Comparison of ENCODE assay signal across 20 cellular contexts in the genomic region with DNA sequence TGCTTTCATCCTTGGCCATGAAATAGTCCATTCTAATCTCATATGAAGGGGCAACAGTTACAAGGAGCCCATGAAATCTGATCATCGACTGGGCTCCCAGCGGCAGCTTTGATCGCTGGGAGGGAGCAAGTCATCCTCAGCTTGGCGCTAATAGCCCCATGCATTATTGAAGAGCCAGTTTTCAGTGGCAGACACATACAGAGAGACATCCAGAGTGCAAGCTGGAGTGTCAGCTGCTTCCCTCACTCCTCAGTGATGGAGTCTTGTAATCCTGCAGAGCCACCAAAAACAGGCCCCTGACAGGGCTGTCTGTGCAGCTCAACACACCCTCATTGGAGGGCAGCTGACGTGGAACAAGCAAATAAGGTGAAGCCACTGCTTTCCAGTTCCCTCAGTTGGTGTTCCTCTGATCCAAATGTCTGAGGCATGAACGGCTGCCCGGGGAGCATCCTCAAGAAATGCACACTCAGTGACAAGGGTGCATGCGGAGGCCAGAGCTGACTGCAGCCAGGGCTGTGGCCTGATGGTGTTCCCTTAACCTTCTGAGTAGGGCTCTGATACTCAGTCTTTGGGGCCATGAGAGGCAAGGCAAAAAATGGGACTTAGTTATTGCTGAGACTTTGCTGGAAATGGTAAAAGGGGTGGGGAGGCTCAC.
DNase-seq lines count a peak whose midpoint lies in the region; ATAC-seq and TF ChIP-seq lines count a peak whose summit lies in the region.
"Had no signal": no experiment of that assay in that cellular context is flagged by ENCODE, and none has a peak within 500 bp of the region (broad histone marks: within the 10 kb centered on the region; RNA-seq: fewer than 3 reads in every experiment).

No MANE protein-coding gene starts in this region.

- peak overlapping the region; percentile 6 to 56 (median 19) for H3K4me3 ChIP-seq in skeletal muscle tissue (ENCODE audit: low read length in 3 of 3)
- no peak overlapping the region for H3K4me3 ChIP-seq in CD8-positive, alpha-beta T cell (ENCODE audit: low read depth, low read length)
- H3K4me3 ChIP-seq: adrenal gland, prostate gland had no signal

- H3K4me1 ChIP-seq in skeletal muscle tissue (ENCODE audit: control insufficient read depth in 3 of 3, insufficient read depth in 3 of 3, low read length in 3 of 3): peaks cover 40 to 50% (median 41%) of the 10 kb centered on the region in 3 donors
- H3K4me1 ChIP-seq in CD8-positive, alpha-beta T cell (ENCODE audit: insufficient read depth, low read length): no peaks in the 10 kb centered on the region
- H3K4me1 ChIP-seq: adrenal gland, prostate gland had no signal

- no peaks in the 10 kb centered on the region for H3K27me3 Mint-ChIP-seq in CD8-positive, alpha-beta T cell (ENCODE audit: low read depth)
- H3K27me3 Mint-ChIP-seq in activated T-helper 1 cell treated with anti-CD3 and anti-CD28 coated beads, Interleukin-12 subunit alpha, Interleukin-12 subunit beta, Interleukin-2, Interleukin-4 antibody, amounts not matched to agents 30 ng/mL and 10 ng/mL and 1 ng/mL, durations not matched to agents 14 hours and 24 hours and 36 hours (ENCODE audit: insufficient read depth): peaks cover 21% of the 10 kb centered on the region

- no peak overlapping the region for H3K27ac Mint-ChIP-seq in CD8-positive, alpha-beta T cell
- H3K27ac Mint-ChIP-seq in activated T-helper 1 cell treated with anti-CD3 and anti-CD28 coated beads, Interleukin-12 subunit alpha, Interleukin-12 subunit beta, Interleukin-2, Interleukin-4 antibody, amounts not matched to agents 30 ng/mL and 10 ng/mL and 1 ng/mL, durations not matched to agents 14 hours and 24 hours and 36 hours: no peak overlapping the region
- H3K27ac Mint-ChIP-seq: activated CD4-positive, alpha-beta T cell treated with anti-CD3 and anti-CD28 coated beads, Interleukin-2, amount 10 ng/mL, durations not matched to agents 24 days and 14 days; naive thymus-derived CD8-positive, alpha-beta T cell had no signal

- H3K27me3 ChIP-seq in skeletal muscle tissue (ENCODE audit: control insufficient read depth in 3 of 3, insufficient read depth in 3 of 3, low read length in 3 of 3): no peaks in the 10 kb centered on the region
- H3K27me3 ChIP-seq in CD8-positive, alpha-beta T cell (ENCODE audit: insufficient read depth, low read length): no peaks in the 10 kb centered on the region
- H3K27me3 ChIP-seq: adrenal gland had no signal

- H3K36me3 Mint-ChIP-seq in CD8-positive, alpha-beta T cell: no peaks in the 10 kb centered on the region
- H3K36me3 Mint-ChIP-seq in activated T-helper 1 cell treated with anti-CD3 and anti-CD28 coated beads, Interleukin-12 subunit alpha, Interleukin-12 subunit beta, Interleukin-2, Interleukin-4 antibody, amounts not matched to agents 30 ng/mL and 10 ng/mL and 1 ng/mL, durations not matched to agents 14 hours and 24 hours and 36 hours (ENCODE audit: low read depth): no peaks in the 10 kb centered on the region
- H3K36me3 Mint-ChIP-seq: naive thymus-derived CD8-positive, alpha-beta T cell had no signal

- intact Hi-C loops in CD8-positive, alpha-beta T cell (cut with DNase I, micrococcal nuclease): no loop called here
- intact Hi-C loops in activated T-helper 1 cell treated with anti-CD3 and anti-CD28 coated beads, Interleukin-12 subunit alpha, Interleukin-12 subunit beta, Interleukin-2, Interleukin-4 antibody, amounts not matched to agents 30 ng/mL and 10 ng/mL and 1 ng/mL, durations not matched to agents 14 hours and 24 hours and 36 hours (cut with micrococcal nuclease): no loop called here

- POLR2A ChIA-PET in CD8-positive, alpha-beta T cell (lab: Charles Lee): no interaction called here

- H3K4me3 Mint-ChIP-seq in CD8-positive, alpha-beta T cell: no peak overlapping the region
- H3K4me3 Mint-ChIP-seq in activated T-helper 1 cell treated with anti-CD3 and anti-CD28 coated beads, Interleukin-12 subunit alpha, Interleukin-12 subunit beta, Interleukin-2, Interleukin-4 antibody, amounts not matched to agents 30 ng/mL and 10 ng/mL and 1 ng/mL, durations not matched to agents 14 hours and 24 hours and 36 hours: no peak overlapping the region
- H3K4me3 Mint-ChIP-seq: activated CD4-positive, alpha-beta T cell treated with anti-CD3 and anti-CD28 coated beads, Interleukin-2, amount 10 ng/mL, durations not matched to agents 24 days and 14 days; naive thymus-derived CD8-positive, alpha-beta T cell had no signal

- CTCF ChIA-PET in CD8-positive, alpha-beta T cell (lab: Charles Lee): no interaction called here

- H3K27ac ChIP-seq in skeletal muscle tissue (ENCODE audit: low read depth, low read length): peak overlapping the region; percentile 88
- H3K27ac ChIP-seq in CD8-positive, alpha-beta T cell (ENCODE audit: low read depth, low read length): no peak overlapping the region
- H3K27ac ChIP-seq: adrenal gland, KMS-11, prostate gland had no signal

- H3K4me1 Mint-ChIP-seq in CD8-positive, alpha-beta T cell (ENCODE audit: low read depth): no peaks in the 10 kb centered on the region
- H3K4me1 Mint-ChIP-seq in activated T-helper 1 cell treated with anti-CD3 and anti-CD28 coated beads, Interleukin-12 subunit alpha, Interleukin-12 subunit beta, Interleukin-2, Interleukin-4 antibody, amounts not matched to agents 30 ng/mL and 10 ng/mL and 1 ng/mL, durations not matched to agents 14 hours and 24 hours and 36 hours (ENCODE audit: low read depth): no peaks in the 10 kb centered on the region
- H3K4me1 Mint-ChIP-seq: activated CD4-positive, alpha-beta T cell treated with anti-CD3 and anti-CD28 coated beads, Interleukin-2, amount 10 ng/mL, durations not matched to agents 24 days and 14 days; naive thymus-derived CD8-positive, alpha-beta T cell had no signal

- H3K9ac ChIP-seq in skeletal muscle tissue (ENCODE audit: low read depth in 1 of 3, low read length in 3 of 3): peak overlapping the region in 2 of 3 donors; percentile 51 to 60
- H3K9ac ChIP-seq: KMS-11 had no signal

- DNase-seq in NCI-H1694 treated with DMSO at 0.1 percent for 48 hours (lab: John Stamatoyannopoulos, UW) (peak; percentile 75), NCI-H524 treated with DMSO at 0.1 percent for 48 hours (lab: John Stamatoyannopoulos, UW) (peak; percentile 69), myocyte (ENCODE audit: low read depth) (peak; percentile 74)
- no peak for DNase-seq in CD8-positive, alpha-beta T cell
- DNase-seq in activated T-helper 1 cell treated with anti-CD3 and anti-CD28 coated beads, Interleukin-12 subunit alpha, Interleukin-12 subunit beta, Interleukin-2, Interleukin-4 antibody, amounts not matched to agents 30 ng/mL and 10 ng/mL and 1 ng/mL, durations not matched to agents 14 hours and 24 hours and 36 hours (ENCODE audit: low spot score): no peak
- DNase-seq: activated CD4-positive, alpha-beta T cell treated with anti-CD3 and anti-CD28 coated beads, Interleukin-2, amount 10 ng/mL, durations not matched to agents 24 days and 14 days; activated CD8-positive, alpha-beta memory T cell treated with anti-CD3 and anti-CD28 coated beads, Interleukin-2, amount 50 U/mL, for 4 hours; activated gamma-delta T cell; adrenal gland; COR-L47; dermis blood vessel endothelial cell; kidney; mammary epithelial cell; NCI-H1092; NCI-H226 had no signal

- no peaks in the 10 kb centered on the region for H3K36me3 ChIP-seq in skeletal muscle tissue (ENCODE audit: control insufficient read depth in 3 of 3, insufficient read depth in 3 of 3, low read length in 3 of 3)
- H3K36me3 ChIP-seq in CD8-positive, alpha-beta T cell (ENCODE audit: insufficient read depth, low read length): no peaks in the 10 kb centered on the region
- H3K36me3 ChIP-seq: adrenal gland, prostate gland had no signal

- no peak for ATAC-seq in GM19023 (IDR thresholded peaks at IDR 0.05; ENCODE audit: unreplicated experiment)
- ATAC-seq in CD8-positive, alpha-beta T cell: no peak
- ATAC-seq: naive thymus-derived CD8-positive, alpha-beta T cell had no signal

- no peak for TF ChIP-seq CTCF in CD8-positive, alpha-beta T cell (IDR thresholded peaks at IDR 0.05)

- H3K9me3 Mint-ChIP-seq in CD8-positive, alpha-beta T cell: peaks cover 4% of the 10 kb centered on the region
- no peaks in the 10 kb centered on the region for H3K9me3 Mint-ChIP-seq in activated T-helper 1 cell treated with anti-CD3 and anti-CD28 coated beads, Interleukin-12 subunit alpha, Interleukin-12 subunit beta, Interleukin-2, Interleukin-4 antibody, amounts not matched to agents 30 ng/mL and 10 ng/mL and 1 ng/mL, durations not matched to agents 14 hours and 24 hours and 36 hours
- H3K9me3 Mint-ChIP-seq: activated CD4-positive, alpha-beta T cell treated with anti-CD3 and anti-CD28 coated beads, Interleukin-2, amount 10 ng/mL, durations not matched to agents 24 days and 14 days had no signal

- H3K9me3 ChIP-seq in skeletal muscle tissue (ENCODE audit: control insufficient read depth in 3 of 3, low read length in 3 of 3): no peaks in the 10 kb centered on the region
- H3K9me3 ChIP-seq in CD8-positive, alpha-beta T cell (ENCODE audit: low read length): no peaks in the 10 kb centered on the region
- H3K9me3 ChIP-seq: adrenal gland, prostate gland had no signal

Comparison
In these comparisons a context has a peak if more than half of its experiments do, and no peak if none do; other contexts are left out.
1. DNase-seq: peak in NCI-H1694 treated with DMSO at 0.1 percent for 48 hours (single experiment), NCI-H524 treated with DMSO at 0.1 percent for 48 hours (single experiment) and myocyte (single experiment); none in CD8-positive, alpha-beta T cell (0 of 7) and activated T-helper 1 cell treated with anti-CD3 and anti-CD28 coated beads, Interleukin-12 subunit alpha, Interleukin-12 subunit beta, Interleukin-2, Interleukin-4 antibody, amounts not matched to agents 30 ng/mL and 10 ng/mL and 1 ng/mL, durations not matched to agents 14 hours and 24 hours and 36 hours (single experiment).